In the genomic region with DNA sequence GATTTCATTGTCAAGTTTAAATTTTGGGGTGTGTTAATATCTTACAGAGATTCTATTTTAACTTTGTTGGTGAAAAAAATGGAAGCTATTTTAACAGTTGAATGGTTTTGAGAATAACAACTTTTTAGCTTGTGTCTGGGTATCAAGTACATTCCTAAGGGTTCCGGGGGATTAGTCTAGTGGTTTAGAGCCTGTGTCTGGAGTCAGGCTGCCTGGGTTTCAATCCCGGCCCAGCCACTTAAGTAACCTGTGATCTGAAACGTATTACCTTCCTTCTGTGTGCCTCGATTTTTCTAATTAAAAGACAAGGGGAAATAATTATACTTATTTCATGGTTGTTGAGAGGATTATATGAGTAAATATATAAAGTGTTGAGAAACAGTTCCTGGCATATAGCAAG, we compare ENCODE assay signal across 16 cellular contexts.
DNase-seq lines count a peak whose midpoint lies in the region; ATAC-seq and TF ChIP-seq lines count a peak whose summit lies in the region.
"Had no signal": no experiment of that assay in that cellular context is flagged by ENCODE, and none has a peak within 500 bp of the region (broad histone marks: within the 10 kb centered on the region; RNA-seq: fewer than 3 reads in every experiment).

No MANE protein-coding gene starts in this region.

- H4K20me1 ChIP-seq in smooth muscle cell (ENCODE audit: low read depth), result no peaks in the 10 kb centered on the region

- H3K4me1 ChIP-seq in smooth muscle cell (ENCODE audit: low read depth), result no peaks in the 10 kb centered on the region

- peaks cover 12% of the 10 kb centered on the region for H3K27me3 ChIP-seq in smooth muscle cell (ENCODE audit: low read depth)

- 31% methylated on average over 4 of the region's 4 CpGs for WGBS in smooth muscle cell (ENCODE audit: low lambda C conversion rate)

- TF ChIP-seq CTCF in VCaP (conservative IDR thresholded peaks at IDR 0.05), result no peak
- no peak for TF ChIP-seq CTCF in smooth muscle cell (IDR thresholded peaks at IDR 0.05; ENCODE audit: borderline replicate concordance, insufficient read depth, poor library complexity, severe bottlenecking)

- no peak overlapping the region for H3K4me3 ChIP-seq in smooth muscle cell

- no peaks in the 10 kb centered on the region for H3K36me3 ChIP-seq in smooth muscle cell (ENCODE audit: low read depth)

- peak; percentile 17 for DNase-seq in dedifferentiated amniotic fluid mesenchymal stem cell (ENCODE audit: extremely low spot score)
- DNase-seq in left kidney (ENCODE audit: low read depth, low spot score), result peak; percentile 12
- DNase-seq in smooth muscle cell (lab: John Stamatoyannopoulos, UW; ENCODE audit: unreplicated experiment), result no peak
- no peak for DNase-seq in left lobe of liver (ENCODE audit: low spot score)
- no peak for DNase-seq in NCI-H345 (lab: John Stamatoyannopoulos, UW)
- DNase-seq: COR-L47, DMS53, H9, NCI-H1105 treated with DMSO at 0.1 percent for 48 hours, NCI-H1694 treated with DMSO at 0.1 percent for 48 hours, NCI-H2107, NCI-H226, PC-3 had no signal

- no peaks in the 10 kb centered on the region for H3K9me3 ChIP-seq in smooth muscle cell (replicated peaks; ENCODE audit: low read depth)

- no peak overlapping the region for H3K9ac ChIP-seq in smooth muscle cell (ENCODE audit: low read depth)

- ATAC-seq in HG03039 (IDR thresholded peaks at IDR 0.05; ENCODE audit: unreplicated experiment) (no peak), left lobe of liver (no peak)
- ATAC-seq: PC-3 had no signal

- no peaks in the 10 kb centered on the region for H3F3A ChIP-seq in smooth muscle cell (ENCODE audit: low read depth)

- H3K27ac ChIP-seq in VCaP (peak overlapping the region; percentile 12; the same call in 1 of the 2 replicates), smooth muscle cell (ENCODE audit: low read depth) (no peak overlapping the region)
- H3K27ac ChIP-seq: RWPE1 had no signal

- no peaks in the 10 kb centered on the region for H3K79me2 ChIP-seq in smooth muscle cell (ENCODE audit: low read depth)

- peak overlapping the region; percentile 9 for H3K4me2 ChIP-seq in smooth muscle cell

- H2AFZ ChIP-seq in smooth muscle cell (ENCODE audit: low read depth), result no peak overlapping the region

Comparison
In these comparisons a context has a peak if more than half of its experiments do, and no peak if none do; other contexts are left out.
1. DNase-seq: peak in dedifferentiated amniotic fluid mesenchymal stem cell (single experiment) and left kidney (single experiment); none in smooth muscle cell (single experiment), left lobe of liver (single experiment) and NCI-H345 (single experiment).